In the genomic region with DNA sequence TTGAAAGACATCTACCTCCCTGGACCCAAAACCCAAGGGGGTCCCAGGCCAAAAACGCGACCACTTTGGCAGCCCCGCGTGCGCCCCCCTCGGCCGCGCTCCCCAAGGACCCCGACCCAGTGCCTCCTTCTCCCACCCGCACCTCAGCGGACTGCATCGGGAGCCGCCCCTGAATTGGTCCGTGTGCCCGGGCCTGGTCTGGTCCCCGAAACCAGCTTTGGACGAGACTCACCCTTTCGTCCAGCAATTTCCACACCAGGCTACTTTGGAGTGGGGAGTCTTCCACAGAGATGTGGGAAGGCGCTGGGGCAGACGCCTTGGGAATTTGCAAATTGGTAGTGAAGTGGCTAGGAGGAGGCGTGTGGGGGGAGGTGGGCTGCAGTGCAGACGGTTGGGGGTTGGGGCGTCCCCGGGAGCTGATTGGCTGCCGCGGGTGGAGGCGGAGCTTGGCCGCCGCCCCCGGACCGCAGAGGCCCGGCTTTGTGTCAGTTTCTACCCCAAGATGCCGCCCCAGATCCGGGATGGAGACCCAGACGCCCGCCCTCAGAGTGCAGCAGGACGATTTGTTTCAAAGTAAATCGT, we compare ENCODE assay signal across 8 cellular contexts. TPM values are rescaled to one million over a fixed set of nuclear protein-coding genes. Genes with fewer than 3 reads are reported as not detected.
DNase-seq lines count a peak whose midpoint lies in the region; ATAC-seq and TF ChIP-seq lines count a peak whose summit lies in the region.

No MANE protein-coding gene starts in this region.

- H3K4me1 Mint-ChIP-seq in immature natural killer cell = peaks cover 21 to 34% of the 10 kb centered on the region in 2 donors

- H3K4me3 ChIP-seq in H7 (ENCODE audit: insufficient read depth, low read depth, low read length) (peak overlapping the region; percentile 71), mammary epithelial cell (replicated peaks in 1 of 3; ENCODE audit: insufficient read depth in 1 of 3, low read depth in 2 of 3, low read length in 3 of 3) (no peak overlapping the region)

- TF ChIP-seq CTCF in mammary epithelial cell (conservative IDR thresholded peaks at IDR 0.05 in 1 of 2, IDR thresholded peaks at IDR 0.05 in 1 of 2; ENCODE audit: extremely low read depth in 1 of 2, insufficient read depth in 1 of 2, low read depth in 1 of 2, low read length in 2 of 2) = no peak

- CTCF ChIA-PET in mammary epithelial cell (lab: Charles Lee; ENCODE audit: low non-redundant PET) = no interaction called here

- dilution Hi-C loops in mammary epithelial cell (cut with HindIII; ENCODE audit: low sequenced_read_pairs) = no loop called here

- peaks cover 3% of the 10 kb centered on the region; the same call in 1 of the 2 replicates for H3K27me3 ChIP-seq in H7 (ENCODE audit: control insufficient read depth, insufficient read depth, low read length)
- no peaks in the 10 kb centered on the region for H3K27me3 ChIP-seq in mammary epithelial cell (ENCODE audit: insufficient read depth, low read length)

- no peak overlapping the region for H3K27ac ChIP-seq in mammary epithelial cell (ENCODE audit: insufficient read depth, low read depth, low read length)

- BruUV-seq in mammary epithelial cell (replicated peaks; lab: Mats Ljungman, UMichigan) = no TSS peak

- peaks cover 5 to 21% (median 10%) of the 10 kb centered on the region in 3 donors for H3K36me3 Mint-ChIP-seq in immature natural killer cell

- no peaks in the 10 kb centered on the region for H3K9me3 Mint-ChIP-seq in immature natural killer cell

- H2AFZ ChIP-seq in mammary epithelial cell (ENCODE audit: low read depth, low read length) = peak overlapping the region; percentile 3

- intact Hi-C loops in mammary epithelial cell (cut with micrococcal nuclease) = no loop called here

- no peak overlapping the region for H3K9ac ChIP-seq in mammary epithelial cell (ENCODE audit: insufficient read depth, low read length)

- ATAC-seq in GM18508 (IDR thresholded peaks at IDR 0.05; ENCODE audit: insufficient read depth, unreplicated experiment) = peak; percentile 46

- H3K79me2 ChIP-seq in mammary epithelial cell (ENCODE audit: insufficient read depth, low read length) = peaks cover 32% of the 10 kb centered on the region

- H3K27me3 Mint-ChIP-seq in immature natural killer cell (ENCODE audit: low read depth in 3 of 3) = peaks cover 8 to 12% (median 10%) of the 10 kb centered on the region in 3 donors

- H4K20me1 ChIP-seq in mammary epithelial cell (ENCODE audit: insufficient read depth, low read length) = no peaks in the 10 kb centered on the region

- H3K9me3 ChIP-seq in mammary epithelial cell (replicated peaks; ENCODE audit: insufficient read depth, low read length) = no peaks in the 10 kb centered on the region

- DNase-seq in H7 (peak; percentile 96), NCI-H1092 (lab: John Stamatoyannopoulos, UW) (peak; percentile 23), mammary epithelial cell (no peak), immature natural killer cell (no peak), smooth muscle cell of the brain vasculature (ENCODE audit: low read depth, low spot score) (peak; percentile 49), NCI-H2029 (lab: John Stamatoyannopoulos, UW) (no peak), GF-D8 (lab: John Stamatoyannopoulos, UW) (no peak)

- peaks cover 4% of the 10 kb centered on the region for H3K4me1 ChIP-seq in mammary epithelial cell (ENCODE audit: insufficient read depth, low read length)

- in situ Hi-C loops in mammary epithelial cell (cut with MboI; ENCODE audit: low sequenced_read_pairs in 2 of 2) = no loop called here

- WGBS in mammary epithelial cell (ENCODE audit: low coverage, missing lambda C conversion rate) = 76% methylated on average over 6 of the region's 38 CpGs

- H3K27ac Mint-ChIP-seq in immature natural killer cell = no peak overlapping the region

- 0 out of 2 replicates have a peak, but pooled peaks cover 3% of the 10 kb centered on the region for H3K36me3 ChIP-seq in H7 (replicated peaks; ENCODE audit: control insufficient read depth, insufficient read depth, low read length)
- H3K36me3 ChIP-seq in mammary epithelial cell (ENCODE audit: insufficient read depth, low read length) = no peaks in the 10 kb centered on the region

- H3K4me3 Mint-ChIP-seq in immature natural killer cell = peak overlapping the region in 4 of 5 donors; percentile 47 to 62 (median 52)

- no peak overlapping the region for H3K4me2 ChIP-seq in mammary epithelial cell (ENCODE audit: insufficient read depth, low read depth, low read length)

RNA-seq across cellular contexts. Expression of a gene that starts 16.9 kb away (rescaled TPM):
- 22.6 and 38.2 TPM in 2 replicates for total RNA-seq in H7 (2014; rRNA removed; shearing (Covaris generic))
- total RNA-seq in mammary epithelial cell = 10 to 100 TPM; 37.5 to 62.7 TPM
- polyA plus RNA-seq in mammary epithelial cell = 24.3 TPM
- 70.9 TPM for polyA minus RNA-seq in mammary epithelial cell
- polyA plus RNA-seq in immature natural killer cell = 10 to 100 TPM; 11.4 to 20.1 (median 14.9) TPM

RNA-seq across cellular contexts. Expression of a gene that starts 50.0 kb away (rescaled TPM):
- total RNA-seq in H7 (2014; rRNA removed; shearing (Covaris generic)) = not detected in 2 replicates
- under 1 TPM in 1 of 2 donors, not detected in 1; 0.17 TPM for total RNA-seq in mammary epithelial cell
- polyA plus RNA-seq in mammary epithelial cell (not detected), immature natural killer cell (not detected)
- not detected for polyA minus RNA-seq in mammary epithelial cell

Comparison
In these comparisons a context has a peak if more than half of its experiments do, and no peak if none do; other contexts are left out.
1. DNase-seq: peak in H7 (single experiment), NCI-H1092 (single experiment) and smooth muscle cell of the brain vasculature (single experiment); none in mammary epithelial cell (single experiment), immature natural killer cell (0 of 3), NCI-H2029 (single experiment) and GF-D8 (single experiment).